8 cellular contexts compared by ENCODE assay signal in the genomic region with DNA sequence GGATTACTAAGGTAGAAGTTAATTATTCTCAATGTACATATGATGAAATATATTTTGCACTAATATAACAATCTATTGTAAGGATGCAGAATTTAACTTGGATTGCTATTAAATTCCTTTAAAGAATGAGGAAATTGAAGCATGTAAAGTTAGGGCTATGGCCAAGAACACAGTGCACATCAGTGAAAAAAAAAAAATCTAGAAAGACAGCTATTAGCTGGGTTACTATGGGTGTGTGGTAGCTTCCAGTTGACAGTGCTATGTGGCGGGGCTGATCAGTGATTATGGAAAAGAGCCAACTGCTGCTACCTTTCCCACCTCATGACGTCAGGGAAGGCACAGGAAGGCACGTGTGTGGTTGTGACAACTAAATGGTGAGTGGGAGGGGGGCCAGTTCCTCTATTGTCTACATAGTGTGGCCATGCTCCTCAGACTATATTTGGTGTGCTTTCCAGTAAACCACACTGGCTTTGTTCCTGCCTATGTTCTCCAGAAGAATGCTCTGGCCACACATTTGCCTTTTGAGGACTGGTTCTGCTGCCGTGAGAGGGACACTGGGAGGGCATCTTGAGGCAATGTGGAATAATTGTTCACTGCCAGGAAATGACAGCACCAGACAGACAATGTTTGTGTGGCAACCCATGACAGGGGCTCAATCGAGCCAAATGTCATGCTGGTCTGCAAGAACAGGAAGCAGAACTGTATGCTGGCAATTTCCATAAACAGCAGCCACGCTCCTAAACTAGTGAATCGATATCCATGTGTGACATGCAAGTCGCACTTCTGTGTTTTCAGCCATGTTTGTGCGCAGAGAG. TPM values are rescaled to one million over a fixed set of nuclear protein-coding genes. Genes with fewer than 3 reads are reported as not detected.
DNase-seq lines count a peak whose midpoint lies in the region; ATAC-seq, FAIRE-seq and TF ChIP-seq lines count a peak whose summit lies in the region.

No MANE protein-coding gene starts in this region.

- H3K36me3 ChIP-seq in fibroblast of lung (ENCODE audit: control insufficient read depth, insufficient read depth, low read length) (no peaks in the 10 kb centered on the region), pancreas (no peaks in the 10 kb centered on the region)

- no peaks in the 10 kb centered on the region for H4K20me1 ChIP-seq in fibroblast of lung (ENCODE audit: control insufficient read depth, extremely low read depth, insufficient read depth, low read length)

- peaks cover 20% of the 10 kb centered on the region for H3K79me2 ChIP-seq in fibroblast of lung (ENCODE audit: control insufficient read depth, insufficient read depth, low read length)

- no peak overlapping the region for H3K27ac ChIP-seq in fibroblast of lung (ENCODE audit: insufficient read depth, low read length)
- peak overlapping the region; percentile 54 to 99 (median 77) for H3K27ac ChIP-seq in pancreas

- H3K4me1 ChIP-seq in fibroblast of lung (ENCODE audit: control insufficient read depth, extremely low read depth, insufficient read depth, low read length), result peaks cover 3% of the 10 kb centered on the region
- H3K4me1 ChIP-seq in pancreas, result peaks cover 38 to 47% (median 39%) of the 10 kb centered on the region in 3 donors

- H3K9me3 ChIP-seq in fibroblast of lung (ENCODE audit: control insufficient read depth, insufficient read depth, low read depth, low read length) (no peaks in the 10 kb centered on the region), pancreas (no peaks in the 10 kb centered on the region)

- peak overlapping the region; percentile 68 for H2AFZ ChIP-seq in fibroblast of lung (ENCODE audit: low read length)

- H3K9ac ChIP-seq in fibroblast of lung (ENCODE audit: insufficient read depth, low read length), result no peak overlapping the region

- ATAC-seq in HG02798 (IDR thresholded peaks at IDR 0.05; ENCODE audit: poor library complexity, unreplicated experiment) (peak; percentile 21), pancreas (peak; percentile 24 to 51 (median 34)), GM18870 (IDR thresholded peaks at IDR 0.05; ENCODE audit: unreplicated experiment) (no peak)

- no peak for FAIRE-seq in pancreas (lab: Jason Lieb, UNC)

- intact Hi-C loops in pancreas (cut with DNase I), result loop anchor here in 1 of 3 donors (10.0 kb wide), 1 partner anchor 53 kb away; no protein-coding TSS in a partner anchor

- H3K4me2 ChIP-seq in fibroblast of lung (ENCODE audit: extremely low read depth, insufficient read depth, low read length), result peak overlapping the region; percentile 18

- no peak for TF ChIP-seq CTCF in fibroblast of lung (conservative IDR thresholded peaks at IDR 0.05 in 1 of 2, IDR thresholded peaks at IDR 0.05 in 1 of 2; ENCODE audit: low read depth in 1 of 2, low read length in 2 of 2)
- no peak for TF ChIP-seq CTCF in pancreas (IDR thresholded peaks at IDR 0.05)

- H3K4me3 ChIP-seq in fibroblast of lung (replicated peaks in 1 of 4; ENCODE audit: control extremely low read depth in 1 of 4, insufficient read depth in 1 of 4, low read depth in 3 of 4, low read length in 4 of 4), result no peak overlapping the region
- H3K4me3 ChIP-seq in pancreas, result no peak overlapping the region

- H3K27me3 ChIP-seq in fibroblast of lung (ENCODE audit: control insufficient read depth, insufficient read depth, low read length) (no peaks in the 10 kb centered on the region), pancreas (no peaks in the 10 kb centered on the region)

- WGBS in pancreas, 2 donors, result 37 to 41% methylated on average over 9 of the region's 9 CpGs

- peak; percentile 77 for DNase-seq in DMS53 treated with DMSO at 0.1 percent for 48 hours (lab: John Stamatoyannopoulos, UW; ENCODE audit: unreplicated experiment)
- DNase-seq in NOMO-1 (lab: John Stamatoyannopoulos, UW; ENCODE audit: unreplicated experiment in 2 of 2), result peak; percentile 72 to 93
- peak; percentile 65 for DNase-seq in activated T-cell treated with anti-CD3 and anti-CD28 coated beads, Interleukin-2, amount 50 U/mL, for 1 hour
- peak in 1 of 2 donors; percentile 12 for DNase-seq in fibroblast of lung (ENCODE audit: low read depth in 2 of 2)
- DNase-seq in pancreas, result peak in 4 of 6 donors; percentile 78 to 86 (median 84)
- no peak for DNase-seq in hepatic stellate cell (ENCODE audit: low spot score)

RNA-seq across cellular contexts. Expression of a gene that starts 2.9 kb away (rescaled TPM):
- total RNA-seq in fibroblast of lung (24.7 and 25.8 TPM in 2 replicates), pancreas (10 to 100 TPM in 1 of 6 donors, 1 to 10 TPM in 5; 6.8 to 12.4 (median 9.4) TPM)
- polyA plus RNA-seq in fibroblast of lung (17.2 and 17.7 TPM in 2 replicates), pancreas (1 to 10 TPM; 3.3 to 6.6 TPM)
- polyA plus RNA-seq in fibroblast of lung (2012), result 7.6 and 9.1 TPM in 2 replicates
- 3.6 and 4.0 TPM in 2 replicates for polyA minus RNA-seq in fibroblast of lung (ENCODE audit: low replicate concordance)
